ENCODE assay signal across 26 cellular contexts in the genomic region with DNA sequence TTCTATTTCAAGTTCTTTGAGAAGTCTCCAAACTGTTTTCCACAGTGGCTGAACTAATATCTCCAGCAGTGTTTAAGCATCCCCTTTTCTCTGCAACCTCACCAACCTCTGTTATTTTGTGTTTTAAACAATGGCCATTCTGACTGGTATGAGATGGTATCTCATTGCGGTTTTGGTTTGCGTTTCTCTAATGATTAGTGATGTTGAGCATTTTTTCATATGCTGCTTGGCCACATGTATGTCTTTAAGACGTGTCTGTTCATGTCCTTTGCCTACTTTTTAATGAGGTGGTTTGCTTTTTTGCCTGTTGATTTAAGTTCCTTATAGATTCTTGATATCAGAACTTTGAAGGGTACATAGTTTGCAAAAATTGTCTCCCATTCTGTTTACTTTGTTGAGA.
"Had no signal": no experiment of that assay in that cellular context is flagged by ENCODE, and none has a peak within 500 bp of the region (broad histone marks: within the 10 kb centered on the region; RNA-seq: fewer than 3 reads in every experiment).

No MANE protein-coding gene starts in this region.

- H3K27ac Mint-ChIP-seq: IgD-negative memory B cell had no signal

- H3K36me3 Mint-ChIP-seq: IgD-negative memory B cell had no signal

- H3K4me2 ChIP-seq: KMS-11 had no signal

- H3K4me1 ChIP-seq: SJCRH30 had no signal

- DNase-seq: MM.1S, NCI-H1092, NCI-H1105 treated with DMSO at 0.1 percent for 48 hours, NCI-H1417 treated with DMSO at 0.1 percent for 48 hours, NCI-H146, NCI-H1694 treated with DMSO at 0.1 percent for 48 hours, NCI-H1930, NCI-H2081, NCI-H2107, NCI-H2227 treated with DMSO at 0.1 percent for 48 hours, NCI-H524, NCI-H69, NCI-H774, PC-3, SHP77 treated with DMSO at 0.1 percent for 48 hours, SJCRH30, T-helper 1 cell had no signal

- H3K27me3 ChIP-seq: SJCRH30 had no signal

- H3K4me1 Mint-ChIP-seq: IgD-negative memory B cell had no signal

- ATAC-seq: K562, Panc1, PC-3, Right ventricle myocardium inferior, SK-N-SH treated with all-trans-retinoic acid at 6 μM for 48 hours had no signal

- H3K27ac ChIP-seq: HL-60, KMS-11, RWPE1, SJCRH30 had no signal

- H3K36me3 ChIP-seq: SJCRH30 had no signal

- H3K4me3 ChIP-seq: K562, SJCRH30 had no signal

- H3K9ac ChIP-seq: KMS-11 had no signal

- FAIRE-seq: HTR-8/SVneo, K562 had no signal

- H3K4me3 Mint-ChIP-seq: IgD-negative memory B cell had no signal
